In genomic region chr1:24536391-24536840, GRCh38 we compare ENCODE assay signal across 8 cellular contexts. TPM values are rescaled to one million over a fixed set of nuclear protein-coding genes. Genes with fewer than 3 reads are reported as not detected.
DNase-seq lines count a peak whose midpoint lies in the region; ATAC-seq and TF ChIP-seq lines count a peak whose summit lies in the region.

No MANE protein-coding gene starts in this region.

- DNase-seq in DMS53 (lab: John Stamatoyannopoulos, UW) (peak; percentile 77), skeletal muscle cell (ENCODE audit: low read depth) (peak; percentile 22), RKO (ENCODE audit: low spot score) (no peak), right atrium auricular region (ENCODE audit: low spot score) (no peak), G401 (ENCODE audit: low spot score) (no peak)

- H3K9me3 ChIP-seq in right atrium auricular region: no peaks in the 10 kb centered on the region

- peak; percentile 63 for ATAC-seq in HG02763 (IDR thresholded peaks at IDR 0.05; ENCODE audit: unreplicated experiment)
- ATAC-seq in SK-N-SH treated with all-trans-retinoic acid at 6 μM for 48 hours: peak; percentile 52; the same call in 2 of the 3 replicates

- in situ Hi-C loops in G401 (cut with HindIII; ENCODE audit: low sequenced_read_pairs): no loop called here

- no peaks in the 10 kb centered on the region for H3K4me1 ChIP-seq in right atrium auricular region

- H3K9me3 Mint-ChIP-seq in activated naive CD8-positive, alpha-beta T cell (ENCODE audit: low read depth): no peaks in the 10 kb centered on the region

- no peaks in the 10 kb centered on the region for H3K36me3 ChIP-seq in right atrium auricular region

- H3K4me3 ChIP-seq in skeletal muscle cell (ENCODE audit: low read depth, low read length) (no peak overlapping the region), right atrium auricular region (no peak overlapping the region)

- H3K27me3 ChIP-seq in right atrium auricular region: no peaks in the 10 kb centered on the region

- no peaks in the 10 kb centered on the region for H3K27me3 Mint-ChIP-seq in activated naive CD8-positive, alpha-beta T cell

- peaks cover 79% of the 10 kb centered on the region for H3K4me1 Mint-ChIP-seq in activated naive CD8-positive, alpha-beta T cell (ENCODE audit: low read depth)

- H3K36me3 Mint-ChIP-seq in activated naive CD8-positive, alpha-beta T cell: peaks cover 17% of the 10 kb centered on the region

- peak overlapping the region; percentile 99 for H3K27ac Mint-ChIP-seq in activated naive CD8-positive, alpha-beta T cell

- no peak for TF ChIP-seq CTCF in right atrium auricular region (IDR thresholded peaks at IDR 0.05)

- no peak overlapping the region for H3K27ac ChIP-seq in right atrium auricular region

- H3K4me3 Mint-ChIP-seq in activated naive CD8-positive, alpha-beta T cell: peak overlapping the region; percentile 85

TF ChIP-seq in SK-N-SH treated with all-trans-retinoic acid at 6 μM for 48 hours, 23 proteins besides CTCF, POLR2A, EP300 and RAD21:
- TF ChIP-seq ARNTL (CRISPR knock-in tag; IDR thresholded peaks at IDR 0.05; ENCODE audit: borderline replicate concordance, low read depth) (no peak), TOX (CRISPR knock-in tag; IDR thresholded peaks at IDR 0.05; ENCODE audit: borderline replicate concordance) (peak; percentile 70; the same call in 1 of the 2 replicates), RARB (CRISPR knock-in tag; IDR thresholded peaks at IDR 0.05) (peak; percentile 34; the same call in 1 of the 2 replicates), TCF4 (CRISPR knock-in tag; IDR thresholded peaks at IDR 0.05; ENCODE audit: borderline replicate concordance) (no peak)
TF ChIP-seq in SK-N-SH treated with all-trans-retinoic acid at 6 μM for 48 hours: peak in this region for 2.

RNA-seq across cellular contexts. Expression of gene NCMAP, which starts 19.5 kb away (rescaled TPM):
- under 1 TPM; 0.16 to 0.22 TPM for total RNA-seq in right atrium auricular region
- total RNA-seq in G401 (2014; rRNA removed; shearing (Covaris generic)): not detected in 2 replicates

RNA-seq across cellular contexts. Expression of gene RCAN3, which starts 33.8 kb away (rescaled TPM):
- 1 to 10 TPM; 5.0 to 7.5 TPM for total RNA-seq in right atrium auricular region
- total RNA-seq in G401 (2014; rRNA removed; shearing (Covaris generic)): 7.6 and 16.7 TPM in 2 replicates

Comparison
In these comparisons a context has a peak if more than half of its experiments do, and no peak if none do; other contexts are left out.
1. DNase-seq: peak in DMS53 (single experiment) and skeletal muscle cell (single experiment); none in RKO (single experiment), right atrium auricular region (single experiment) and G401 (single experiment).